In the genomic region with DNA sequence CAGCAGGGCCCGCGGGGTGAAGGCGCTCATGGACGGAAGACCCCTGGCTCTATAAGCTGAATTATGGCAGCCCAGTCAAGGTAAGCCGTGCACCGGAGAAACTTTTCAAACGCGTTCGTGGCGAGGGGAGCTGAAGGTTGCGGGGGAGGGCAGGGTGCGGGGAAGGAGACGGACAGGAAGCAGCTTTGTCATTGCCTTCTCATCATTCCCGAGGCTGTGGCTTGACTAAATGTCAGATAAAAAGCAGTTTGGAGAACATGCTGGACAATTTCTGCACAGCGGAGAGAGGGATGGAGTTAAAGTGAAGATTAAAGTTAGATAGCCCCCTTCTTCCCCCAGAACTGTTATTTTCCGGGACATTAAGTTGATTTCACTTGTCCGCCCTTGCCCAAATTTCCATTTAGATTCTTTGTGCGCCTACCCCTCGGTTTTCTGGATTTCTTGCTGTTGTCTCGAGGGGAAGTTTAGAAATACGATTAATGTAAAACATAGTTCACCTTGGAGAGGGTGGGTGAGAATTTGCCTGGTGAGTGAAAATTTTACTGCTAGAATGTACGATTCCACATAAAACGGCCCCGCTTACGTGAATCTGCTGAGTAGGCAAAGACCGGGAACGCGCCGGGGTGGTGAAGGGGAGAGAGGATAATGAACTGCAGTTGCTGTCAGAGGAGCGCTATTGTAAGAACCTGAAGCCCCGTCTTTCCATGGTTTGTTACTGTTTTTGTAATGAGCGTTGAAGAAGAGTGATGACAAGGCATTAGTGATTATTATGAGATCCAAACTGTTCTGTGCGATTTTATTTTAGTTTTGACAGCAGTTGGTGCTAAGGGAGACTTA, we compare ENCODE assay signal across 1 cellular context.
A peak's percentile ranks its signal among the peaks of the same experiment; 100 is the strongest.
TF ChIP-seq lines count a peak whose summit lies in the region.

No MANE protein-coding gene starts in this region.

TF ChIP-seq in SK-N-SH, 30 proteins besides CTCF, POLR2A, EP300 and RAD21 (continued from another document):
- 0 out of 2 replicates have a peak, but pooled peaks have one; percentile 48 for TF ChIP-seq SIN3A (IDR thresholded peaks at IDR 0.05; ENCODE audit: borderline replicate concordance, low read depth, low read length)
